9 cellular contexts compared by ENCODE assay signal in the genomic region with DNA sequence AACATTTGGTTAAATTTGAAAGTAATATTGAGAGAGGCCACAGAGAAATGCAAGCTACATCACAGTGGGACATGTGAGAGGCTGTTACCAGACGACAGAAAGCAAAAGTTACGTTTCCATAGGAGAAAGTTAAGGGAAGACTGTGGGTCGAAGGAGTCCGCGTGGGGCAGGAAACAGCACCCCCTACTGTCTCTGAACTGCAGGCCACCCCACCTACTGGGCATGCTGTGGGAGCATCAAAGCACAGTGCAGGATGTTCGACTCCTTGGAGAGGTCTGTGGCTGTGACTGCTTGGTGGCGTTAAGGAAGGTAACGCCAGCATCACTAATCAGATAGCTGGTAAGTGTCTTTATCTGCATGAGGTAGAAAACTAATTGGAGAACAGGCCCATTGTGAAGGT.
DNase-seq lines count a peak whose midpoint lies in the region; ATAC-seq and TF ChIP-seq lines count a peak whose summit lies in the region.
"Had no signal": no experiment of that assay in that cellular context is flagged by ENCODE, and none has a peak within 500 bp of the region (broad histone marks: within the 10 kb centered on the region; RNA-seq: fewer than 3 reads in every experiment).

No MANE protein-coding gene starts in this region.

- H3K27ac ChIP-seq in Karpas-422 (ENCODE audit: low read length) (no peak overlapping the region), tibial nerve (no peak overlapping the region)

- H4K20me1 ChIP-seq in Karpas-422 (ENCODE audit: insufficient read depth, low read depth, low read length): no peaks in the 10 kb centered on the region

- TF ChIP-seq CTCF in GM10266 (IDR thresholded peaks at IDR 0.05; ENCODE audit: control insufficient read depth, insufficient read depth, low read depth, missing control alignments) (peak; percentile 73), tibial nerve (IDR thresholded peaks at IDR 0.05) (peak in 3 of 5 experiments; percentile 22 to 31 (median 28))

- ATAC-seq in GM21619 (IDR thresholded peaks at IDR 0.05; ENCODE audit: unreplicated experiment): peak; percentile 71
- no peak for ATAC-seq in HG03045 (IDR thresholded peaks at IDR 0.05; ENCODE audit: unreplicated experiment)

- no peak overlapping the region for H3K4me2 ChIP-seq in Karpas-422 (ENCODE audit: low read depth, low read length, poor library complexity, severe bottlenecking)

- H3K4me1 ChIP-seq in Karpas-422 (ENCODE audit: low read length): no peaks in the 10 kb centered on the region
- H3K4me1 ChIP-seq in tibial nerve: no peaks in the 10 kb centered on the region

- no peak for TF ChIP-seq POLR2A in tibial nerve (IDR thresholded peaks at IDR 0.05)

- H3K4me3 ChIP-seq in Karpas-422 (ENCODE audit: low read length) (no peak overlapping the region), tibial nerve (no peak overlapping the region)

- no peaks in the 10 kb centered on the region for H3K9me2 ChIP-seq in Karpas-422 (replicated peaks; ENCODE audit: insufficient read depth, low read length)

- no peak overlapping the region for H2AFZ ChIP-seq in Karpas-422 (ENCODE audit: low read length)

- no peak overlapping the region for H3K9ac ChIP-seq in Karpas-422 (ENCODE audit: low read length)

- 67 to 68% methylated on average over 8 of the region's 8 CpGs for WGBS in tibial nerve, 2 donors

- TF ChIP-seq EP300 in tibial nerve (IDR thresholded peaks at IDR 0.05): no peak

- H3K9me3 ChIP-seq in Karpas-422 (ENCODE audit: low read length): no peaks in the 10 kb centered on the region
- H3K9me3 ChIP-seq in tibial nerve: no peaks in the 10 kb centered on the region

- H3K27me3 ChIP-seq in Karpas-422 (ENCODE audit: low read length) (no peaks in the 10 kb centered on the region), tibial nerve (no peaks in the 10 kb centered on the region)

- H3K79me2 ChIP-seq in Karpas-422 (ENCODE audit: low read length): no peaks in the 10 kb centered on the region

- H3K36me3 ChIP-seq in Karpas-422 (ENCODE audit: insufficient read depth, low read length) (no peaks in the 10 kb centered on the region), tibial nerve (no peaks in the 10 kb centered on the region)

- peak; percentile 55 for DNase-seq in GM10266 (ENCODE audit: extremely low spot score)
- DNase-seq in Karpas-422: peak; percentile 83
- peak; percentile 58 for DNase-seq in activated CD8-positive, alpha-beta memory T cell treated with anti-CD3 and anti-CD28 coated beads, Interleukin-2, amount 50 U/mL, for 48 hours
- DNase-seq in iPS-NIHi11 (ENCODE audit: low spot score): peak; percentile 69
- DNase-seq in tibial nerve (ENCODE audit: low spot score in 2 of 2): no peak
- no peak for DNase-seq in AG08396 (ENCODE audit: low spot score)
- DNase-seq: naive B cell had no signal

Comparison
In these comparisons a context has a peak if more than half of its experiments do, and no peak if none do; other contexts are left out.
1. DNase-seq: peak in GM10266 (single experiment), Karpas-422 (single experiment), activated CD8-positive, alpha-beta memory T cell treated with anti-CD3 and anti-CD28 coated beads, Interleukin-2, amount 50 U/mL, for 48 hours (single experiment) and iPS-NIHi11 (single experiment); none in tibial nerve (0 of 2) and AG08396 (single experiment).